21 cellular contexts compared by ENCODE assay signal in the genomic region with DNA sequence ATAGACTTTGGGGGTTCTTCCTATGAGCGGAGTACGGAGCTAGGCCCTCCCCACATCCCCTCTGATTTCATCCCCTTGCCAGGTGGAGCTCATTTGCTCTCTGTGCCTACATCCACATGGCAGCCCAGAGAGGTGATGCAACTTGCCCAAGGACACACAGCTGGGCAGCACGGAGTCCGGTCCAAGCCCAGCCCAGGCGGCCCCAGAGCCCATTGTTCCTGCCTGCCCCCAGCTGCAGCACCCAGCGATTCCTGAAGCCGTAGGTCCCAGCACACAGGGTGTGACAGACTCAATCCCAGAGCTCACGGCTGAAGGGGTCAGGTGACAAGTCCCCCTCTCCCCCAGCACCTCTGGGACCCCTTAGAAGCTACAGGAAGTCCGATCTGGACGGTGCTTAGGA. TPM values are rescaled to one million over a fixed set of nuclear protein-coding genes. Genes with fewer than 3 reads are reported as not detected.
DNase-seq lines count a peak whose midpoint lies in the region; TF ChIP-seq lines count a peak whose summit lies in the region.
"Had no signal": no experiment of that assay in that cellular context is flagged by ENCODE, and none has a peak within 500 bp of the region (broad histone marks: within the 10 kb centered on the region; RNA-seq: fewer than 3 reads in every experiment).

No MANE protein-coding gene starts in this region.

- H3K4me3 ChIP-seq in coronary artery (no peak overlapping the region), iPS-15b (ENCODE audit: low read depth, low read length) (peak overlapping the region; percentile 4), neural progenitor cell (no peak overlapping the region), H7 (ENCODE audit: insufficient read depth, low read depth, low read length) (no peak overlapping the region)

- no peak overlapping the region for H2AFZ ChIP-seq in neural progenitor cell (replicated peaks)

- H3K4me2 ChIP-seq in neural progenitor cell, result peak overlapping the region; percentile 51

- H3K36me3 ChIP-seq in iPS-15b (ENCODE audit: control insufficient read depth, insufficient read depth, low read length) (no peaks in the 10 kb centered on the region), neural progenitor cell (no peaks in the 10 kb centered on the region), H7 (replicated peaks; ENCODE audit: control insufficient read depth, insufficient read depth, low read length) (no peaks in the 10 kb centered on the region)

- no peak overlapping the region for H3K4me3 Mint-ChIP-seq in neural progenitor cell
- H3K4me3 Mint-ChIP-seq in type B pancreatic cell, result no peak overlapping the region
- H3K4me3 Mint-ChIP-seq in progenitor cell of endocrine pancreas (ENCODE audit: low read depth), result no peak overlapping the region
- H3K4me3 Mint-ChIP-seq: CD4-positive, CD25-positive, alpha-beta regulatory T cell; H9; HFFc6 had no signal

- H3K4me1 ChIP-seq in iPS-15b (ENCODE audit: control insufficient read depth, insufficient read depth, low read length), result peaks cover 9% of the 10 kb centered on the region
- peaks cover 44% of the 10 kb centered on the region for H3K4me1 ChIP-seq in neural progenitor cell

- H3K9me3 Mint-ChIP-seq in neural progenitor cell (peaks cover 2% of the 10 kb centered on the region), type B pancreatic cell (no peaks in the 10 kb centered on the region), progenitor cell of endocrine pancreas (ENCODE audit: low read depth) (no peaks in the 10 kb centered on the region)
- H3K9me3 Mint-ChIP-seq: CD4-positive, CD25-positive, alpha-beta regulatory T cell; H9; HFFc6 had no signal

- H4K20me1 ChIP-seq in neural progenitor cell (ENCODE audit: low read depth), result no peaks in the 10 kb centered on the region

- H3K9me3 ChIP-seq in iPS-15b (ENCODE audit: control insufficient read depth, insufficient read depth, low read length) (no peaks in the 10 kb centered on the region), neural progenitor cell (ENCODE audit: low read depth) (no peaks in the 10 kb centered on the region)

- no peaks in the 10 kb centered on the region for H3K27me3 ChIP-seq in iPS-15b (ENCODE audit: control insufficient read depth, insufficient read depth, low read length)
- no peaks in the 10 kb centered on the region for H3K27me3 ChIP-seq in neural progenitor cell
- no peaks in the 10 kb centered on the region for H3K27me3 ChIP-seq in H7 (ENCODE audit: control insufficient read depth, insufficient read depth, low read length)

- peaks cover 33% of the 10 kb centered on the region for H3F3A ChIP-seq in neural progenitor cell (ENCODE audit: low read depth)

- H3K27ac Mint-ChIP-seq in neural progenitor cell (peak overlapping the region; percentile 72), type B pancreatic cell (no peak overlapping the region), progenitor cell of endocrine pancreas (no peak overlapping the region)
- H3K27ac Mint-ChIP-seq: CD4-positive, CD25-positive, alpha-beta regulatory T cell; HFFc6 had no signal

- H3K79me2 ChIP-seq in neural progenitor cell (ENCODE audit: low read depth), result no peaks in the 10 kb centered on the region

- DNase-seq in coronary artery (ENCODE audit: low spot score) (peak; percentile 40), neural progenitor cell (ENCODE audit: low spot score) (peak; percentile 45), type B pancreatic cell (ENCODE audit: extremely low spot score, unreplicated experiment) (peak; percentile 58), progenitor cell of endocrine pancreas (ENCODE audit: low spot score, unreplicated experiment) (no peak), H7 (no peak), hippocampal formation (lab: John Stamatoyannopoulos, UW) (no peak)
- DNase-seq: CD4-positive, CD25-positive, alpha-beta regulatory T cell; HFFc6; KG1; NCI-H1105; NCI-H1694 treated with DMSO at 0.1 percent for 48 hours; NCI-H2081 treated with DMSO at 0.1 percent for 48 hours; NCI-H2171 treated with DMSO at 0.1 percent for 48 hours; NCI-H524 treated with DMSO at 0.1 percent for 48 hours; Right ventricle myocardium superior had no signal

- H3K9ac ChIP-seq in iPS-15b (ENCODE audit: low read depth, low read length) (no peak overlapping the region), neural progenitor cell (no peak overlapping the region)

- H3K27ac ChIP-seq in coronary artery (no peak overlapping the region), neural progenitor cell (peak overlapping the region; percentile 99)
- H3K27ac ChIP-seq: HL-60 had no signal

- H3K27me3 Mint-ChIP-seq in neural progenitor cell (ENCODE audit: insufficient read depth, low read depth), result peaks cover 17% of the 10 kb centered on the region
- peaks cover 21% of the 10 kb centered on the region for H3K27me3 Mint-ChIP-seq in type B pancreatic cell
- peaks cover 22% of the 10 kb centered on the region for H3K27me3 Mint-ChIP-seq in progenitor cell of endocrine pancreas

- H3K36me3 Mint-ChIP-seq in neural progenitor cell, result no peaks in the 10 kb centered on the region
- no peaks in the 10 kb centered on the region for H3K36me3 Mint-ChIP-seq in type B pancreatic cell
- no peaks in the 10 kb centered on the region for H3K36me3 Mint-ChIP-seq in progenitor cell of endocrine pancreas (ENCODE audit: insufficient read depth)
- H3K36me3 Mint-ChIP-seq: CD4-positive, CD25-positive, alpha-beta regulatory T cell had no signal

- no peak for TF ChIP-seq CTCF in coronary artery (IDR thresholded peaks at IDR 0.05)
- no peak for TF ChIP-seq CTCF in neural progenitor cell (IDR thresholded peaks at IDR 0.05)
- TF ChIP-seq CTCF in type B pancreatic cell (conservative IDR thresholded peaks at IDR 0.05), result no peak
- TF ChIP-seq CTCF in progenitor cell of endocrine pancreas (IDR thresholded peaks at IDR 0.05; ENCODE audit: unreplicated experiment), result no peak

- peaks cover 67% of the 10 kb centered on the region for H3K4me1 Mint-ChIP-seq in neural progenitor cell
- peaks cover 5% of the 10 kb centered on the region for H3K4me1 Mint-ChIP-seq in type B pancreatic cell (ENCODE audit: unreplicated experiment)
- peaks cover 11% of the 10 kb centered on the region for H3K4me1 Mint-ChIP-seq in progenitor cell of endocrine pancreas (ENCODE audit: low read depth)
- H3K4me1 Mint-ChIP-seq: CD4-positive, CD25-positive, alpha-beta regulatory T cell had no signal

RNA-seq across cellular contexts. Expression of gene RFPL3, which starts 22.2 kb away (rescaled TPM):
- total RNA-seq in neural progenitor cell (ENCODE audit: low replicate concordance) (0.09 TPM in 1 of 2 replicates, not detected in the other), type B pancreatic cell (ENCODE audit: low replicate concordance) (0.24 TPM in 1 of 2 replicates, not detected in the other), progenitor cell of endocrine pancreas (not detected in 2 replicates)
- total RNA-seq in H7 (2014; rRNA removed; shearing (Covaris generic)), result not detected in 2 replicates
- total RNA-seq: CD4-positive, CD25-positive, alpha-beta regulatory T cell; H9; HFFc6; HT-29; Right ventricle myocardium superior; RPMI7951; SK-MEL-5 had no signal

Comparison
In these comparisons a context has a peak if more than half of its experiments do, and no peak if none do; other contexts are left out.
1. DNase-seq: peak in coronary artery (single experiment), neural progenitor cell (single experiment) and type B pancreatic cell (single experiment); none in progenitor cell of endocrine pancreas (single experiment), H7 (single experiment) and hippocampal formation (0 of 2).